9 cellular contexts compared by ENCODE assay signal in genomic region chr12:111434049-111434448, GRCh38. TPM values are rescaled to one million over a fixed set of nuclear protein-coding genes. Genes with fewer than 3 reads are reported as not detected.
DNase-seq lines count a peak whose midpoint lies in the region; ATAC-seq, FAIRE-seq and TF ChIP-seq lines count a peak whose summit lies in the region.
"Had no signal": no experiment of that assay in that cellular context is flagged by ENCODE, and none has a peak within 500 bp of the region (broad histone marks: within the 10 kb centered on the region; RNA-seq: fewer than 3 reads in every experiment).

No MANE protein-coding gene starts in this region.

- no peak for TF ChIP-seq EP300 in GM12878 (IDR thresholded peaks at IDR 0.05; ENCODE audit: borderline replicate concordance in 1 of 2, control insufficient read depth in 1 of 2, low read depth in 2 of 2, low read length in 2 of 2)

- POLR2A ChIA-PET in GM12878 (lab: Charles Lee): interaction anchor here (0.9 to 12.0 kb wide), 5 partner anchors 9 to 25 kb away, joined by 3 to 188 read pairs (median 12); partner anchors contain the start of gene SH2B3

- BruUV-seq in GM12878 (replicated peaks; lab: Mats Ljungman, UMichigan): no TSS peak

- H3K79me2 ChIP-seq in GM12878 (ENCODE audit: control insufficient read depth, insufficient read depth, low read length): peaks cover 96% of the 10 kb centered on the region

- DNase-seq in heart left ventricle (no peak), left ventricle myocardium superior (no peak), GM12878 (ENCODE audit: low read depth, low spot score) (no peak), uterus (no peak), NOMO-1 treated with DMSO at 0.1 percent for 48 hours (lab: John Stamatoyannopoulos, UW; ENCODE audit: unreplicated experiment) (no peak)
- DNase-seq: NCI-H1048 had no signal

- no peak for ATAC-seq in heart left ventricle
- no peak for ATAC-seq in left ventricle myocardium superior
- ATAC-seq in GM12878: no peak
- ATAC-seq in GM19455 (IDR thresholded peaks at IDR 0.05; ENCODE audit: unreplicated experiment): no peak
- ATAC-seq in HG02938 (IDR thresholded peaks at IDR 0.05; ENCODE audit: unreplicated experiment): no peak

- H3K27me3 ChIP-seq in heart left ventricle (no peaks in the 10 kb centered on the region), GM12878 (replicated peaks in 1 of 2; ENCODE audit: control insufficient read depth in 2 of 2, insufficient read depth in 2 of 2, low read length in 1 of 2) (no peaks in the 10 kb centered on the region), mucosa of stomach (ENCODE audit: control insufficient read depth, insufficient read depth, low read length) (peaks cover 4% of the 10 kb centered on the region), uterus (no peaks in the 10 kb centered on the region)

- RAD21 ChIA-PET in GM12878 (lab: Charles Lee; ENCODE audit: unreplicated experiment): interaction anchor here (1.4 to 22.6 kb wide), 4 partner anchors 10 to 30 kb away, joined by 4 to 804 read pairs (median 73); partner anchors contain the start of gene SH2B3

- TF ChIP-seq POLR2A in heart left ventricle (IDR thresholded peaks at IDR 0.05) (no peak), GM12878 (IDR thresholded peaks at IDR 0.05; ENCODE audit: low read depth, low read length) (no peak), uterus (IDR thresholded peaks at IDR 0.05) (no peak)

- FAIRE-seq in GM12878 (lab: Jason Lieb, UNC): no peak

- H3K4me1 ChIP-seq in heart left ventricle: peaks cover 22 to 100% (median 98%) of the 10 kb centered on the region in 12 donors
- peaks cover 95% of the 10 kb centered on the region for H3K4me1 ChIP-seq in GM12878 (ENCODE audit: control insufficient read depth, insufficient read depth, low read length)
- H3K4me1 ChIP-seq in mucosa of stomach (ENCODE audit: control insufficient read depth, insufficient read depth, low read length): peaks cover 25% of the 10 kb centered on the region
- peaks cover 3 to 38% of the 10 kb centered on the region in 2 donors for H3K4me1 ChIP-seq in uterus

- 21 to 38% (median 30%) methylated on average over 3 of the region's 3 CpGs for WGBS in heart left ventricle, 4 donors
- WGBS in GM12878 (ENCODE audit: insufficient coverage, insufficient replicate concordance, low lambda C conversion rate, missing lambda C conversion rate): 78% methylated on average over 3 of the region's 3 CpGs

- peak overlapping the region; percentile 80 for H3K4me2 ChIP-seq in GM12878 (ENCODE audit: control insufficient read depth, insufficient read depth)

- no peak overlapping the region for H2AFZ ChIP-seq in GM12878 (ENCODE audit: control insufficient read depth, low read depth, low read length)

- in situ Hi-C loops in GM12878 (cut with MboI): loop anchor here (25.0 kb wide), 1 partner anchor 1778 kb away; the partner anchor contains the start of gene TPCN1

- CTCF ChIA-PET in GM12878 (lab: Yijun Ruan, JAX): interaction anchor here (0.8 to 3.5 kb wide), 10 partner anchors 8 to 37 kb away, joined by 4 to 59 read pairs (median 14); no protein-coding TSS in a partner anchor

- no peaks in the 10 kb centered on the region; the same call in 1 of the 2 replicates for H4K20me1 ChIP-seq in GM12878 (ENCODE audit: control insufficient read depth, insufficient read depth)

- H3K4me3 ChIP-seq in heart left ventricle: peak overlapping the region in 8 of 12 donors; percentile 16 to 43 (median 22)
- H3K4me3 ChIP-seq in GM12878: peak overlapping the region; percentile 65
- H3K4me3 ChIP-seq in mucosa of stomach (ENCODE audit: low read length): no peak overlapping the region
- peak overlapping the region in 1 of 2 donors; percentile 15 for H3K4me3 ChIP-seq in uterus

- SMC1A ChIA-PET in GM12878 (lab: Charles Lee; ENCODE audit: uncharacterized antibody, unreplicated experiment): interaction anchor here (0.6 to 3.5 kb wide), 12 partner anchors 11 to 379 kb away, joined by 3 to 86 read pairs (median 14); no protein-coding TSS in a partner anchor

- TF ChIP-seq CTCF in heart left ventricle (IDR thresholded peaks at IDR 0.05) (no peak), GM12878 (IDR thresholded peaks at IDR 0.05 in 2 of 3, conservative IDR thresholded peaks at IDR 0.05 in 1 of 3; ENCODE audit: control insufficient read depth in 2 of 3, extremely low read depth in 1 of 3, insufficient read depth in 1 of 3, low read depth in 3 of 3, low read length in 3 of 3) (no peak), uterus (IDR thresholded peaks at IDR 0.05) (no peak)

- peaks cover 0 to 9% (median 0%) of the 10 kb centered on the region in 9 donors for H3K36me3 ChIP-seq in heart left ventricle
- H3K36me3 ChIP-seq in GM12878 (ENCODE audit: control insufficient read depth in 2 of 2, insufficient read depth in 2 of 2, low read length in 1 of 2): peaks cover 0 to 12% of the 10 kb centered on the region in 2 experiments; a peak in 2 of 4 replicates
- no peaks in the 10 kb centered on the region for H3K36me3 ChIP-seq in mucosa of stomach (ENCODE audit: control insufficient read depth, insufficient read depth, low read length)
- H3K36me3 ChIP-seq in uterus: no peaks in the 10 kb centered on the region

- H3K9ac ChIP-seq in GM12878 (ENCODE audit: control insufficient read depth, insufficient read depth, low read length): peak overlapping the region; percentile 64
- H3K9ac ChIP-seq in mucosa of stomach (ENCODE audit: low read length): peak overlapping the region; percentile 4

- TF ChIP-seq RAD21 in GM12878 (IDR thresholded peaks at IDR 0.05; ENCODE audit: insufficient read depth, low read depth, low read length): no peak

- H3K9me3 ChIP-seq in heart left ventricle: no peaks in the 10 kb centered on the region
- no peaks in the 10 kb centered on the region for H3K9me3 ChIP-seq in GM12878 (replicated peaks; ENCODE audit: control insufficient read depth, insufficient read depth, low read length)
- no peaks in the 10 kb centered on the region for H3K9me3 ChIP-seq in mucosa of stomach (ENCODE audit: control insufficient read depth, low read length)
- no peaks in the 10 kb centered on the region for H3K9me3 ChIP-seq in uterus

- intact Hi-C loops in heart left ventricle (cut with DNase I) (no loop called here), left ventricle myocardium superior (cut with micrococcal nuclease) (no loop called here), GM12878 (cut with micrococcal nuclease; ENCODE audit: unreplicated experiment) (no loop called here), uterus (cut with DNase I; ENCODE audit: low total_unique reads) (no loop called here)

- H3K27ac ChIP-seq in heart left ventricle (peak overlapping the region; percentile 58 to 94 (median 86)), GM12878 (ENCODE audit: control insufficient read depth, insufficient read depth) (peak overlapping the region; percentile 95), uterus (peak overlapping the region; percentile 74 to 90)

TF ChIP-seq in GM12878, 131 proteins besides CTCF, POLR2A, EP300 and RAD21 (continues in another document):
- no peak for TF ChIP-seq ZSCAN29 (IDR thresholded peaks at IDR 0.05)
- TF ChIP-seq E2F8 (IDR thresholded peaks at IDR 0.05; ENCODE audit: low read depth, partially characterized antibody): no peak
- no peak for TF ChIP-seq PML (IDR thresholded peaks at IDR 0.05; ENCODE audit: low read length)
- TF ChIP-seq USF2 (IDR thresholded peaks at IDR 0.05; ENCODE audit: borderline replicate concordance, low read depth, low read length): no peak

RNA-seq across cellular contexts. Expression of gene SH2B3, which starts 28.3 kb away (rescaled TPM):
- total RNA-seq in heart left ventricle (10 to 100 TPM; 35.8 to 76.7 (median 40.3) TPM), left ventricle myocardium superior (45.1 TPM), GM12878 (2014; rRNA removed) (32.3 and 32.5 TPM in 2 replicates), GM12878 (2014; rRNA removed; fragmentation: Illumina TruSeq; extraction: Trizol) (25.3 and 27.6 TPM in 2 replicates), GM12878 (2021) (43.2 and 46.4 TPM in 2 replicates), uterus (10 to 100 TPM; 11.8 to 31.3 (median 21.8) TPM)
- polyA plus RNA-seq in heart left ventricle (10 to 100 TPM; 11.3 to 16.8 TPM), GM12878 (2011; rRNA removed) (15.0 and 19.1 TPM in 2 replicates), GM12878 (2014; fragmentation: Illumina TruSeq; extraction: Trizol) (35.6 and 38.3 TPM in 2 replicates), GM12878 (2014; fragmentation: Nextera tagmentation; extraction: Ambion mirVana) (1 to 10 TPM; 5.8 to 8.5 TPM), GM12878 (2014; rRNA removed) (28.1 and 31.0 TPM in 2 replicates), GM12878 (2016; fragmentation: Nextera tagmentation; extraction: Ambion mirVana) (10 to 100 TPM in 1 of 2 experiments, 1 to 10 TPM in 1; 9.1 to 11.9 TPM)
- 28.3 and 28.4 TPM in 2 replicates for total RNA-seq in GM12878 (2013; cell fraction: nucleolus; rRNA removed)
- polyA plus RNA-seq in GM12878 (2011; ENCODE audit: low read depth): 18.6 TPM
- 19.4 and 21.7 TPM in 2 replicates for polyA plus RNA-seq in GM12878 (2011; cell fraction: cytosol; rRNA removed)
- polyA plus RNA-seq in GM12878 (2011; cell fraction: nucleus; rRNA removed): 18.9 and 27.2 TPM in 2 replicates
- polyA plus RNA-seq in GM12878 (2012): 18.0 and 25.3 TPM in 2 replicates
- 15.0 and 18.0 TPM in 2 replicates for polyA minus RNA-seq in GM12878 (2011; rRNA and poly(A)+ RNA removed)
- polyA minus RNA-seq in GM12878 (2011; cell fraction: cytosol; rRNA and poly(A)+ RNA removed): 11.4 and 13.1 TPM in 2 replicates
- polyA minus RNA-seq in GM12878 (2011; cell fraction: nucleus; rRNA and poly(A)+ RNA removed): 4.8 and 11.5 TPM in 2 replicates
